Comparison of ENCODE assay signal across 1 cellular context in genomic region chr4:40514409-40515025, GRCh38.
TF ChIP-seq lines count a peak whose summit lies in the region.

No MANE protein-coding gene starts in this region.

TF ChIP-seq in K562, 482 proteins besides CTCF, POLR2A, EP300 and RAD21 (continued from another document and continues in another):
- TF ChIP-seq RERE (CRISPR knock-in tag; IDR thresholded peaks at IDR 0.05; ENCODE audit: borderline replicate concordance) = no peak
- TF ChIP-seq SREBF1 (IDR thresholded peaks at IDR 0.05; ENCODE audit: borderline replicate concordance, low read depth, low read length) = no peak
- TF ChIP-seq STAT6 (CRISPR knock-in tag; IDR thresholded peaks at IDR 0.05) = no peak
- no peak for TF ChIP-seq FOXJ2 (tag; IDR thresholded peaks at IDR 0.05)
- TF ChIP-seq ZNF318 (IDR thresholded peaks at IDR 0.05; ENCODE audit: borderline replicate concordance in 1 of 2, low read depth in 1 of 2) = no peak
- TF ChIP-seq CREB3 (tag; conservative IDR thresholded peaks at IDR 0.05; ENCODE audit: low read depth) = no peak
- 0 out of 2 replicates have a peak, but pooled peaks have one; percentile 21 for TF ChIP-seq EGR1 (conservative IDR thresholded peaks at IDR 0.05)
- no peak for TF ChIP-seq NCOA6 (IDR thresholded peaks at IDR 0.05)
- peak; percentile 81; the same call in 1 of the 2 replicates for TF ChIP-seq SPI1 (IDR thresholded peaks at IDR 0.05; ENCODE audit: borderline replicate concordance, low read depth, low read length)
- TF ChIP-seq PTRF (tag; IDR thresholded peaks at IDR 0.05) = no peak
- TF ChIP-seq C11orf30 (IDR thresholded peaks at IDR 0.05; ENCODE audit: low read depth) = no peak
- no peak for TF ChIP-seq BRF2 (IDR thresholded peaks at IDR 0.05; ENCODE audit: borderline replicate concordance, insufficient read depth, insufficient read length)
- TF ChIP-seq HNRNPLL (IDR thresholded peaks at IDR 0.05; ENCODE audit: low read depth, low read length, poor library complexity, severe bottlenecking) = peak; percentile 60
- TF ChIP-seq ILK (tag; IDR thresholded peaks at IDR 0.05; ENCODE audit: borderline replicate concordance, low read depth) = no peak
- no peak for TF ChIP-seq NFIX (CRISPR knock-in tag; IDR thresholded peaks at IDR 0.05; ENCODE audit: low read depth)
- peak; percentile 66 for TF ChIP-seq TCF3 (CRISPR knock-in tag; IDR thresholded peaks at IDR 0.05)
- TF ChIP-seq ZBTB1 (CRISPR knock-in tag; IDR thresholded peaks at IDR 0.05; ENCODE audit: borderline replicate concordance, low read depth) = no peak
- TF ChIP-seq E2F8 (IDR thresholded peaks at IDR 0.05; ENCODE audit: low read depth, partially characterized antibody) = no peak
- TF ChIP-seq VEZF1 (CRISPR knock-in tag; IDR thresholded peaks at IDR 0.05) = no peak
- no peak for TF ChIP-seq ZNF124 (CRISPR knock-in tag; IDR thresholded peaks at IDR 0.05)
- TF ChIP-seq CBFA2T3 (IDR thresholded peaks at IDR 0.05) = peak; percentile 60
